ENCODE assay signal across 8 cellular contexts in genomic region chr7:5396542-5396941, GRCh38. TPM values are rescaled to one million over a fixed set of nuclear protein-coding genes. Genes with fewer than 3 reads are reported as not detected.
DNase-seq lines count a peak whose midpoint lies in the region; ATAC-seq and TF ChIP-seq lines count a peak whose summit lies in the region.

No MANE protein-coding gene starts in this region.

- H3K4me1 ChIP-seq in mononuclear cell (ENCODE audit: insufficient read depth, low read length): peaks cover 48% of the 10 kb centered on the region

- intact Hi-C loops in MCF 10A (cut with micrococcal nuclease): loop anchor here (1.0 kb wide), 2 partner anchors 54 to 156 kb away; no protein-coding TSS in a partner anchor

- H3K4me3 Mint-ChIP-seq in MCF 10A (ENCODE audit: unreplicated experiment): peak overlapping the region; percentile 69
- H3K4me3 Mint-ChIP-seq in stimulated activated naive CD8-positive, alpha-beta T cell treated with anti-CD3 and anti-CD28 coated beads, Interleukin-15, Interleukin-2, amounts not matched to agents 100 ng/mL and 50 ng/mL, for 24 hours: peak overlapping the region; percentile 84

- TF ChIP-seq CTCF in BJ (IDR thresholded peaks at IDR 0.05; ENCODE audit: insufficient read depth, low read depth, low read length): no peak
- peak; percentile 69 for TF ChIP-seq CTCF in MCF 10A (IDR thresholded peaks at IDR 0.05; ENCODE audit: unreplicated experiment)

- H3K9me3 Mint-ChIP-seq in MCF 10A (ENCODE audit: unreplicated experiment): no peaks in the 10 kb centered on the region
- H3K9me3 Mint-ChIP-seq in stimulated activated naive CD8-positive, alpha-beta T cell treated with anti-CD3 and anti-CD28 coated beads, Interleukin-15, Interleukin-2, amounts not matched to agents 100 ng/mL and 50 ng/mL, for 24 hours: no peaks in the 10 kb centered on the region

- peak; percentile 53 for ATAC-seq in HG03442 (IDR thresholded peaks at IDR 0.05; ENCODE audit: unreplicated experiment)

- H3K4me3 ChIP-seq in BJ (ENCODE audit: low read depth, low read length) (peak overlapping the region; percentile 50), mononuclear cell (ENCODE audit: low read length) (peak overlapping the region; percentile 83)

- DNase-seq in BJ (ENCODE audit: low read depth): no peak
- peak; percentile 73 for DNase-seq in GM19240 (ENCODE audit: insufficient read length, low spot score)
- peak; percentile 43 for DNase-seq in T-helper 9 cell
- DNase-seq in MCF 10A (ENCODE audit: unreplicated experiment): peak; percentile 80
- no peak for DNase-seq in islet precursor cell

- H3K27ac Mint-ChIP-seq in MCF 10A (ENCODE audit: low read depth, unreplicated experiment): peak overlapping the region; percentile 86
- H3K27ac Mint-ChIP-seq in stimulated activated naive CD8-positive, alpha-beta T cell treated with anti-CD3 and anti-CD28 coated beads, Interleukin-15, Interleukin-2, amounts not matched to agents 100 ng/mL and 50 ng/mL, for 24 hours: peak overlapping the region; percentile 85

- H3K36me3 ChIP-seq in BJ (ENCODE audit: control insufficient read depth, insufficient read depth, low read length): peaks cover 25% of the 10 kb centered on the region

- BruUV-seq in MCF 10A (replicated peaks; lab: Mats Ljungman, UMichigan): TSS peak; percentile 64

- CTCF ChIA-PET in BJ (lab: Yijun Ruan, JAX) (interaction anchor here (1.1 to 1.5 kb wide), 3 partner anchors 13 to 32 kb away, joined by 3 read pairs; no protein-coding TSS in a partner anchor), MCF 10A (lab: Yijun Ruan, JAX) (interaction anchor here (0.5 to 2.1 kb wide), 24 partner anchors 10 to 292 kb away, joined by 3 to 16 read pairs (median 3); partner anchors contain the start of gene TNRC18)

- H3K27me3 ChIP-seq in BJ (ENCODE audit: control insufficient read depth, insufficient read depth, low read length) (no peaks in the 10 kb centered on the region), mononuclear cell (ENCODE audit: insufficient read depth, low read length) (no peaks in the 10 kb centered on the region)

- H3K9me3 ChIP-seq in mononuclear cell (ENCODE audit: low read depth, low read length): no peaks in the 10 kb centered on the region

- peaks cover 12% of the 10 kb centered on the region for H3K4me1 Mint-ChIP-seq in MCF 10A (ENCODE audit: insufficient read depth, unreplicated experiment)
- H3K4me1 Mint-ChIP-seq in stimulated activated naive CD8-positive, alpha-beta T cell treated with anti-CD3 and anti-CD28 coated beads, Interleukin-15, Interleukin-2, amounts not matched to agents 100 ng/mL and 50 ng/mL, for 24 hours (ENCODE audit: low read depth): peaks cover 31% of the 10 kb centered on the region

- POLR2A ChIA-PET in BJ (lab: Charles Lee): no interaction called here
- POLR2A ChIA-PET in MCF 10A (lab: Yijun Ruan, JAX): interaction anchor here (0.5 to 3.0 kb wide), 17 partner anchors 11 to 308 kb away, joined by 3 to 35 read pairs (median 4); no protein-coding TSS in a partner anchor

- peaks cover 49% of the 10 kb centered on the region for H3K36me3 Mint-ChIP-seq in MCF 10A (ENCODE audit: insufficient read depth, unreplicated experiment)
- H3K36me3 Mint-ChIP-seq in stimulated activated naive CD8-positive, alpha-beta T cell treated with anti-CD3 and anti-CD28 coated beads, Interleukin-15, Interleukin-2, amounts not matched to agents 100 ng/mL and 50 ng/mL, for 24 hours (ENCODE audit: low read depth): peaks cover 17% of the 10 kb centered on the region

- H3K27me3 Mint-ChIP-seq in MCF 10A (ENCODE audit: insufficient read depth, unreplicated experiment): no peaks in the 10 kb centered on the region
- H3K27me3 Mint-ChIP-seq in stimulated activated naive CD8-positive, alpha-beta T cell treated with anti-CD3 and anti-CD28 coated beads, Interleukin-15, Interleukin-2, amounts not matched to agents 100 ng/mL and 50 ng/mL, for 24 hours: no peaks in the 10 kb centered on the region

RNA-seq across cellular contexts. Expression of gene TNRC18, which starts 27.1 kb away (rescaled TPM):
- 18.1 and 20.1 TPM in 2 replicates for polyA plus RNA-seq in BJ (2011; rRNA removed)
- 33.3 and 39.5 TPM in 2 replicates for polyA minus RNA-seq in BJ (2011; rRNA and poly(A)+ RNA removed)
- total RNA-seq in MCF 10A (2022): 120 and 132 TPM in 2 replicates
- 42.4 TPM for total RNA-seq in mononuclear cell

Comparison
In these comparisons a context has a peak if more than half of its experiments do, and no peak if none do; other contexts are left out.
1. DNase-seq: peak in GM19240 (single experiment), T-helper 9 cell (single experiment) and MCF 10A (single experiment); none in BJ (single experiment) and islet precursor cell (single experiment).